In the genomic region with DNA sequence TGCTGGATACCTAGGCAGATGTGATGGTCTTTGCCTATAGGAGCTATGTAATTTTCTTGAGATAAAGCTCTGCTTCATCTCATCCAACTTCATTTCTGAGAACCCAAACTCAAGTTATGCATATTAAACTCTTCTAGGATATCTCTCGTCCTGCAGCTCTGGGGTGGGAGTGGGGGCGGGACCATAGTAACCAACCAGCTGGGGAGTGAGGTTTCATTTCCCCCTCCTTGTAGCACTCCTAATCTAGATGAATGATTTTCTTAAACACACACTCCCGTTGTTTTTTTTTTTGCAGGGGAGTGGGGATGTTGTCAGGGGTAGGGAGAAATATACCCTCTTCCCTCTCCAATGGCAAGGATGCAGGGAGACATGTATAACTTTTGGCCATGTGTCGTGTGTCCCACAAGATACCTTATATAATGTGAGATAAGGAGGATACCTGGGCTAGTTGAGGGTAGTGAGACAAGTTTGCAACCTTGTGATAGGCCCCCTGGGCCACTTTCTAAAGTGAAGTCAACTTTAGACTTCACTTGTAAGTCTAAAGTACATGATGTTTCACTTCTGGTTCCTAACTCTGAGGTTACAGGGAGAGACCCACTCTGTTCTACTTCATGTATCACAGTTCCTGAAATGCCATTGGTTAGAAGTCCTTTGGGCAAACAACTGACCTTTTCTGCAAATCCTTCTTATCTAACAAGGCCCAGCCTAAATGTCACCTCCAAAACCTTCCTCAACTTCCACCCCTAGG, we compare ENCODE assay signal across 12 cellular contexts. TPM values are rescaled to one million over a fixed set of nuclear protein-coding genes. Genes with fewer than 3 reads are reported as not detected.
DNase-seq lines count a peak whose midpoint lies in the region; ATAC-seq and TF ChIP-seq lines count a peak whose summit lies in the region.
"Had no signal": no experiment of that assay in that cellular context is flagged by ENCODE, and none has a peak within 500 bp of the region (broad histone marks: within the 10 kb centered on the region; RNA-seq: fewer than 3 reads in every experiment).

No MANE protein-coding gene starts in this region.

- H3K27me3 ChIP-seq in ascending aorta: no peaks in the 10 kb centered on the region

- H3K27ac ChIP-seq in ascending aorta: no peak overlapping the region

- H3K27me3 Mint-ChIP-seq in stimulated activated naive CD8-positive, alpha-beta T cell treated with anti-CD3 and anti-CD28 coated beads, Interleukin-15, amount 100 ng/mL, for 72 hours: peaks cover 15% of the 10 kb centered on the region
- H3K27me3 Mint-ChIP-seq: activated naive CD4-positive, alpha-beta T cell treated with anti-CD3 and anti-CD28 coated beads, Interleukin-2, amount 50 U/mL, for 24 hours had no signal

- H3K36me3 ChIP-seq in ascending aorta: no peaks in the 10 kb centered on the region

- ATAC-seq in GM18511 (IDR thresholded peaks at IDR 0.05; ENCODE audit: unreplicated experiment) (peak; percentile 71), GM21619 (IDR thresholded peaks at IDR 0.05; ENCODE audit: unreplicated experiment) (peak; percentile 49), HG03521 (IDR thresholded peaks at IDR 0.05; ENCODE audit: unreplicated experiment) (peak; percentile 50)
- ATAC-seq in stimulated activated naive CD8-positive, alpha-beta T cell treated with anti-CD3 and anti-CD28 coated beads, Interleukin-15, amount 100 ng/mL, for 72 hours: no peak

- H3K27ac Mint-ChIP-seq in stimulated activated naive CD8-positive, alpha-beta T cell treated with anti-CD3 and anti-CD28 coated beads, Interleukin-15, amount 100 ng/mL, for 72 hours: no peak overlapping the region
- H3K27ac Mint-ChIP-seq: activated naive CD4-positive, alpha-beta T cell treated with anti-CD3 and anti-CD28 coated beads, Interleukin-2, amount 50 U/mL, for 24 hours had no signal

- TF ChIP-seq CTCF in ascending aorta (IDR thresholded peaks at IDR 0.05): no peak

- DNase-seq in left kidney (ENCODE audit: low read depth, low spot score): peak; percentile 46
- DNase-seq in ascending aorta (ENCODE audit: low spot score in 2 of 2): no peak
- DNase-seq in stimulated activated naive CD8-positive, alpha-beta T cell treated with anti-CD3 and anti-CD28 coated beads, Interleukin-15, amount 100 ng/mL, for 72 hours: no peak
- no peak for DNase-seq in NCI-H2107 treated with DMSO at 0.1 percent for 48 hours (lab: John Stamatoyannopoulos, UW; ENCODE audit: unreplicated experiment)
- no peak for DNase-seq in activated T-cell treated with anti-CD3 and anti-CD28 coated beads, Interleukin-2, amount 50 U/mL, for 48 hours
- DNase-seq: COR-L47; effector CD8-positive, alpha-beta T cell; Right ventricle myocardium superior had no signal

- no peak overlapping the region for H3K4me3 Mint-ChIP-seq in stimulated activated naive CD8-positive, alpha-beta T cell treated with anti-CD3 and anti-CD28 coated beads, Interleukin-15, amount 100 ng/mL, for 72 hours
- H3K4me3 Mint-ChIP-seq: activated naive CD4-positive, alpha-beta T cell treated with anti-CD3 and anti-CD28 coated beads, Interleukin-2, amount 50 U/mL, for 24 hours had no signal

- H3K4me1 Mint-ChIP-seq in stimulated activated naive CD8-positive, alpha-beta T cell treated with anti-CD3 and anti-CD28 coated beads, Interleukin-15, amount 100 ng/mL, for 72 hours: no peaks in the 10 kb centered on the region
- H3K4me1 Mint-ChIP-seq: activated naive CD4-positive, alpha-beta T cell treated with anti-CD3 and anti-CD28 coated beads, Interleukin-2, amount 50 U/mL, for 24 hours had no signal

- no peak overlapping the region for H3K4me3 ChIP-seq in ascending aorta

- H3K4me1 ChIP-seq in ascending aorta: peaks cover 0 to 2% of the 10 kb centered on the region in 2 donors

- intact Hi-C loops in ascending aorta (cut with DNase I): no loop called here

- H3K9me3 Mint-ChIP-seq in stimulated activated naive CD8-positive, alpha-beta T cell treated with anti-CD3 and anti-CD28 coated beads, Interleukin-15, amount 100 ng/mL, for 72 hours: peaks cover 4 to 15% of the 10 kb centered on the region in 2 donors
- H3K9me3 Mint-ChIP-seq: activated naive CD4-positive, alpha-beta T cell treated with anti-CD3 and anti-CD28 coated beads, Interleukin-2, amount 50 U/mL, for 24 hours had no signal

- no peaks in the 10 kb centered on the region for H3K9me3 ChIP-seq in ascending aorta

RNA-seq across cellular contexts. Expression of a gene that starts 10.6 kb away (rescaled TPM):
- 22.9 TPM for total RNA-seq in ascending aorta
